In the genomic region with DNA sequence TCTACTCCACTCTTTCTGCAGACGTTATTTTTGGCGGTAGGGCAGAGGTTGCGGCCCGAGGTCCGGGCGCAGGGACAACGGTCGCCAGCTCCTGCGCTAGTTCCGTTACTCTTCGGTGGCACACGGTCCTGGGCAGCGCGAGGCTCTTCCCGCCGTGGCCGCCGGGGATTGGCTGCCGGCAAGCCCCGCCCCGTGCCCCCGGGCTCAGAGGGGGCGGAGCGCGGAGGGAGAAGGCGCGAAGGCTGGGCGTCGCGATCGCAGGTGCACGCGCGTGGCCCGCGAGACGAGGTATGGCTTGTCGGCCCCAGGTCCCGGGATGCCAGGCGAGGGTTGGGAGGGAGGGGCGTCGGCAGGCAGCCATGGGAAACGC, we compare ENCODE assay signal across 12 cellular contexts. TPM values are rescaled to one million over a fixed set of nuclear protein-coding genes. Genes with fewer than 3 reads are reported as not detected.
DNase-seq lines count a peak whose midpoint lies in the region; ATAC-seq and TF ChIP-seq lines count a peak whose summit lies in the region.
"Had no signal": no experiment of that assay in that cellular context is flagged by ENCODE, and none has a peak within 500 bp of the region (broad histone marks: within the 10 kb centered on the region; RNA-seq: fewer than 3 reads in every experiment).

No MANE protein-coding gene starts in this region.

- H3K27ac ChIP-seq in CD8-positive, alpha-beta T cell (ENCODE audit: low read depth, low read length) = no peak overlapping the region
- peak overlapping the region; percentile 94 for H3K27ac ChIP-seq in left ventricle myocardium inferior (replicated peaks)
- H3K27ac ChIP-seq in body of pancreas = no peak overlapping the region
- H3K27ac ChIP-seq: HL-60 had no signal

- DNase-seq in CD8-positive, alpha-beta T cell = no peak
- DNase-seq in left ventricle myocardium inferior (peak; percentile 20), retina (peak; percentile 73), NCI-H1105 (lab: John Stamatoyannopoulos, UW) (no peak), body of pancreas (no peak)
- DNase-seq: NCI-H2171 treated with DMSO at 0.1 percent for 48 hours had no signal

- peak overlapping the region; percentile 15 for H3K4me3 ChIP-seq in CD8-positive, alpha-beta T cell (ENCODE audit: low read depth, low read length)
- H3K4me3 ChIP-seq in left ventricle myocardium inferior = peak overlapping the region; percentile 74
- no peak overlapping the region for H3K4me3 ChIP-seq in body of pancreas

- TF ChIP-seq POLR2A in body of pancreas (IDR thresholded peaks at IDR 0.05) = no peak

- ATAC-seq in CD8-positive, alpha-beta T cell = no peak
- ATAC-seq in body of pancreas (no peak), GM21717 (IDR thresholded peaks at IDR 0.05; ENCODE audit: unreplicated experiment) (no peak), GM18909 (IDR thresholded peaks at IDR 0.05; ENCODE audit: poor library complexity, unreplicated experiment) (no peak)
- ATAC-seq: HCT116 had no signal

- no peak for TF ChIP-seq CTCF in CD8-positive, alpha-beta T cell (IDR thresholded peaks at IDR 0.05)
- TF ChIP-seq CTCF in left ventricle myocardium inferior (IDR thresholded peaks at IDR 0.05; ENCODE audit: borderline replicate concordance) = no peak
- TF ChIP-seq CTCF in body of pancreas (IDR thresholded peaks at IDR 0.05) = no peak

- H3K27me3 Mint-ChIP-seq in CD8-positive, alpha-beta T cell (ENCODE audit: low read depth) = peaks cover 49% of the 10 kb centered on the region
- peaks cover 81% of the 10 kb centered on the region for H3K27me3 Mint-ChIP-seq in T-helper 1 cell treated with Interleukin-12 subunit alpha and Interleukin-12 subunit beta and Interleukin-4 antibody, amounts not matched to agents 30 μg/mL and 1 μg/mL, for 36 hours (ENCODE audit: low read depth)

- CTCF ChIA-PET in CD8-positive, alpha-beta T cell (lab: Charles Lee) = interaction anchor here (1.7 kb wide), 1 partner anchor 57 kb away, joined by 3 read pairs; no protein-coding TSS in a partner anchor

- 17 to 23% methylated on average over 8 to 43 of the region's 43 CpGs for WGBS in body of pancreas, 2 donors

- H3K9me3 Mint-ChIP-seq in CD8-positive, alpha-beta T cell = no peaks in the 10 kb centered on the region
- no peaks in the 10 kb centered on the region for H3K9me3 Mint-ChIP-seq in T-helper 1 cell treated with Interleukin-12 subunit alpha and Interleukin-12 subunit beta and Interleukin-4 antibody, amounts not matched to agents 30 μg/mL and 1 μg/mL, for 36 hours

- H3K4me1 Mint-ChIP-seq in CD8-positive, alpha-beta T cell (ENCODE audit: low read depth) = peaks cover 8% of the 10 kb centered on the region
- peaks cover 3% of the 10 kb centered on the region for H3K4me1 Mint-ChIP-seq in T-helper 1 cell treated with Interleukin-12 subunit alpha and Interleukin-12 subunit beta and Interleukin-4 antibody, amounts not matched to agents 30 μg/mL and 1 μg/mL, for 36 hours (ENCODE audit: low read depth)

- H3K9me3 ChIP-seq in CD8-positive, alpha-beta T cell (ENCODE audit: low read length) = no peaks in the 10 kb centered on the region
- peaks cover 10% of the 10 kb centered on the region for H3K9me3 ChIP-seq in left ventricle myocardium inferior (replicated peaks)
- no peaks in the 10 kb centered on the region for H3K9me3 ChIP-seq in body of pancreas

- POLR2A ChIA-PET in CD8-positive, alpha-beta T cell (lab: Charles Lee) = no interaction called here

- H3K36me3 Mint-ChIP-seq in CD8-positive, alpha-beta T cell = no peaks in the 10 kb centered on the region
- H3K36me3 Mint-ChIP-seq in T-helper 1 cell treated with Interleukin-12 subunit alpha and Interleukin-12 subunit beta and Interleukin-4 antibody, amounts not matched to agents 30 μg/mL and 1 μg/mL, for 36 hours (ENCODE audit: low read depth) = no peaks in the 10 kb centered on the region

- intact Hi-C loops in CD8-positive, alpha-beta T cell (cut with DNase I, micrococcal nuclease) = no loop called here
- intact Hi-C loops in left ventricle myocardium inferior (cut with micrococcal nuclease) (no loop called here), body of pancreas (cut with DNase I) (no loop called here)

- H3K36me3 ChIP-seq in CD8-positive, alpha-beta T cell (ENCODE audit: insufficient read depth, low read length) = no peaks in the 10 kb centered on the region
- H3K36me3 ChIP-seq in left ventricle myocardium inferior = peaks cover 14% of the 10 kb centered on the region
- no peaks in the 10 kb centered on the region for H3K36me3 ChIP-seq in body of pancreas (replicated peaks in 1 of 2; ENCODE audit: insufficient read depth in 1 of 2, low read depth in 2 of 2)

- peak overlapping the region; percentile 60 for H3K4me3 Mint-ChIP-seq in CD8-positive, alpha-beta T cell
- H3K4me3 Mint-ChIP-seq in T-helper 1 cell treated with Interleukin-12 subunit alpha and Interleukin-12 subunit beta and Interleukin-4 antibody, amounts not matched to agents 30 μg/mL and 1 μg/mL, for 36 hours = peak overlapping the region; percentile 37

- H3K27ac Mint-ChIP-seq in CD8-positive, alpha-beta T cell = no peak overlapping the region
- no peak overlapping the region for H3K27ac Mint-ChIP-seq in T-helper 1 cell treated with Interleukin-12 subunit alpha and Interleukin-12 subunit beta and Interleukin-4 antibody, amounts not matched to agents 30 μg/mL and 1 μg/mL, for 36 hours

- peaks cover 15% of the 10 kb centered on the region for H3K27me3 ChIP-seq in CD8-positive, alpha-beta T cell (ENCODE audit: insufficient read depth, low read length)
- H3K27me3 ChIP-seq in left ventricle myocardium inferior (ENCODE audit: low read depth) (peaks cover 44% of the 10 kb centered on the region), body of pancreas (peaks cover 0 to 26% of the 10 kb centered on the region in 2 donors)

- no peaks in the 10 kb centered on the region for H3K4me1 ChIP-seq in CD8-positive, alpha-beta T cell (ENCODE audit: insufficient read depth, low read length)
- H3K4me1 ChIP-seq in left ventricle myocardium inferior (peaks cover 40% of the 10 kb centered on the region), body of pancreas (peaks cover 18% of the 10 kb centered on the region)

RNA-seq across cellular contexts. Expression of a gene that starts 0.5 kb away (rescaled TPM):
- total RNA-seq in CD8-positive, alpha-beta T cell = not detected
- total RNA-seq in left ventricle myocardium inferior (9.2 TPM), body of pancreas (1 to 10 TPM; 2.6 to 4.2 TPM)
- total RNA-seq: osteocyte had no signal

RNA-seq across cellular contexts. Expression of a gene that starts 0.7 kb away (rescaled TPM):
- not detected for total RNA-seq in CD8-positive, alpha-beta T cell
- 2.6 TPM for total RNA-seq in left ventricle myocardium inferior
- 1 to 10 TPM in 1 of 2 donors, under 1 TPM in 1; 0.52 to 2.6 TPM for total RNA-seq in body of pancreas
- total RNA-seq: osteocyte had no signal

RNA-seq across cellular contexts. Expression of a gene that starts 55.7 kb away (rescaled TPM):
- 10 to 100 TPM; 77.5 to 77.7 TPM for total RNA-seq in CD8-positive, alpha-beta T cell
- total RNA-seq in left ventricle myocardium inferior (57.0 TPM), body of pancreas (10 to 100 TPM; 19.8 to 25.7 TPM)

Comparison
In these comparisons a context has a peak if more than half of its experiments do, and no peak if none do; other contexts are left out.
1. DNase-seq: peak in left ventricle myocardium inferior (single experiment) and retina (single experiment); none in CD8-positive, alpha-beta T cell (0 of 7), NCI-H1105 (single experiment) and body of pancreas (0 of 4).
2. H3K4me3 ChIP-seq: peak in CD8-positive, alpha-beta T cell (single experiment) and left ventricle myocardium inferior (single experiment); none in body of pancreas (0 of 2).